Comparison of ENCODE assay signal across 8 cellular contexts in genomic region chr12:30695327-30696102, GRCh38.
DNase-seq lines count a peak whose midpoint lies in the region; ATAC-seq and FAIRE-seq lines count a peak whose summit lies in the region.

TSS of gene IPO8 (minus strand) at chr12:30695869. CDS start at chr12:30695647, 222 bp downstream.

- no peaks in the 10 kb centered on the region for H3K9me3 ChIP-seq in BLaER1

- ATAC-seq in HG03457 (IDR thresholded peaks at IDR 0.05; ENCODE audit: unreplicated experiment), result peak; percentile 73

- H3K4me1 ChIP-seq in BLaER1, result peaks cover 30% of the 10 kb centered on the region

- H3K27me3 ChIP-seq in BLaER1, result no peaks in the 10 kb centered on the region

- peak within 1 kb of the TSS; percentile 95 for H3K9ac ChIP-seq in BLaER1

- H4K20me1 ChIP-seq in BLaER1, result peaks cover 37% of the 10 kb centered on the region

- FAIRE-seq in GM19239 (lab: Jason Lieb, UNC), result peak; percentile 89

- H3K36me3 ChIP-seq in BLaER1, result no peaks in the 10 kb centered on the region

- DNase-seq in GM19239 (ENCODE audit: insufficient read length, low spot score) (peak; percentile 78), NCI-H524 (lab: John Stamatoyannopoulos, UW) (peak; percentile 90 to 93), kidney tubule cell (ENCODE audit: low spot score) (peak; percentile 96)
- DNase-seq in activated CD4-positive, alpha-beta T cell treated with anti-CD3 and anti-CD28 coated beads for 4 hours, result peak; percentile 88 to 89
- DNase-seq in stimulated activated CD4-positive, alpha-beta T cell treated with anti-CD3 and anti-CD28 coated beads, Interleukin-1b, Interleukin-23, amount 100 ng/mL, for 4 hours (ENCODE audit: low read depth in 2 of 2), result peak; percentile 76 to 81

- H3K4me2 ChIP-seq in BLaER1, result peak within 1 kb of the TSS; percentile 92

- peak within 1 kb of the TSS; percentile 99 for H3K4me3 ChIP-seq in BLaER1

- H3K27ac ChIP-seq in BLaER1 (peak within 1 kb of the TSS; percentile 95), cingulate gyrus (ENCODE audit: low read depth, low read length) (peak within 1 kb of the TSS; percentile 83)

Comparison
In these comparisons a context has a peak if more than half of its experiments do, and no peak if none do; other contexts are left out.
1. Peak in every context shown above with its lines: DNase-seq, ATAC-seq, H3K4me3 ChIP-seq and H3K27ac ChIP-seq.